In genomic region chr10:89206402-89207180, GRCh38 we compare ENCODE assay signal across 8 cellular contexts. TPM values are rescaled to one million over a fixed set of nuclear protein-coding genes. Genes with fewer than 3 reads are reported as not detected.
DNase-seq lines count a peak whose midpoint lies in the region; ATAC-seq, FAIRE-seq and TF ChIP-seq lines count a peak whose summit lies in the region.

No MANE protein-coding gene starts in this region.

- ATAC-seq in HG03439 (IDR thresholded peaks at IDR 0.05; ENCODE audit: unreplicated experiment) (peak; percentile 39), GM18870 (IDR thresholded peaks at IDR 0.05; ENCODE audit: unreplicated experiment) (no peak)

- H3K27me3 Mint-ChIP-seq in activated T-cell treated with anti-CD3 and anti-CD28 coated beads, Interleukin-2, amount 50 U/mL, for 24 hours: peaks cover 32% of the 10 kb centered on the region
- H3K27me3 Mint-ChIP-seq in osteocyte (ENCODE audit: unreplicated experiment): peaks cover 28% of the 10 kb centered on the region

- peak; percentile 56 for DNase-seq in activated T-cell treated with anti-CD3 and anti-CD28 coated beads, Interleukin-2, amount 50 U/mL, for 24 hours
- DNase-seq in foreskin melanocyte (peak; percentile 29), osteocyte (ENCODE audit: extremely low spot score, unreplicated experiment) (peak; percentile 85), GM19239 (ENCODE audit: insufficient read length, low spot score) (no peak), dermis blood vessel endothelial cell (no peak)

- no peak overlapping the region for H3K27ac ChIP-seq in BLaER1

- no peaks in the 10 kb centered on the region for H3K9me3 Mint-ChIP-seq in activated T-cell treated with anti-CD3 and anti-CD28 coated beads, Interleukin-2, amount 50 U/mL, for 24 hours
- no peaks in the 10 kb centered on the region for H3K9me3 Mint-ChIP-seq in osteocyte (ENCODE audit: unreplicated experiment)

- no peak overlapping the region for H3K9ac ChIP-seq in BLaER1

- H3K27me3 ChIP-seq in BLaER1: peaks cover 45% of the 10 kb centered on the region

- H3K36me3 ChIP-seq in BLaER1: no peaks in the 10 kb centered on the region

- peaks cover 16% of the 10 kb centered on the region for H3K4me1 Mint-ChIP-seq in activated T-cell treated with anti-CD3 and anti-CD28 coated beads, Interleukin-2, amount 50 U/mL, for 24 hours (ENCODE audit: low read depth)
- peaks cover 21% of the 10 kb centered on the region for H3K4me1 Mint-ChIP-seq in osteocyte (ENCODE audit: unreplicated experiment)

- no peaks in the 10 kb centered on the region for H3K9me3 ChIP-seq in BLaER1

- H3K36me3 Mint-ChIP-seq in activated T-cell treated with anti-CD3 and anti-CD28 coated beads, Interleukin-2, amount 50 U/mL, for 24 hours (ENCODE audit: low read depth): no peaks in the 10 kb centered on the region
- no peaks in the 10 kb centered on the region for H3K36me3 Mint-ChIP-seq in osteocyte (ENCODE audit: unreplicated experiment)

- peak overlapping the region; percentile 64 for H3K4me3 ChIP-seq in BLaER1

- no peak for TF ChIP-seq CTCF in osteocyte (IDR thresholded peaks at IDR 0.05)

- H3K27ac Mint-ChIP-seq in activated T-cell treated with anti-CD3 and anti-CD28 coated beads, Interleukin-2, amount 50 U/mL, for 24 hours: peak overlapping the region; percentile 58
- H3K27ac Mint-ChIP-seq in osteocyte (ENCODE audit: unreplicated experiment): no peak overlapping the region

- peak overlapping the region; percentile 70 for H3K4me3 Mint-ChIP-seq in activated T-cell treated with anti-CD3 and anti-CD28 coated beads, Interleukin-2, amount 50 U/mL, for 24 hours
- H3K4me3 Mint-ChIP-seq in osteocyte (ENCODE audit: unreplicated experiment): peak overlapping the region; percentile 72

- peaks cover 43% of the 10 kb centered on the region for H3K4me1 ChIP-seq in BLaER1

- peaks cover 23% of the 10 kb centered on the region for H4K20me1 ChIP-seq in BLaER1

- peak overlapping the region; percentile 97 for H3K4me2 ChIP-seq in BLaER1

- no peak for FAIRE-seq in GM19239 (lab: Jason Lieb, UNC)

RNA-seq across cellular contexts. Expression of gene CH25H, which starts 0.5 kb away (rescaled TPM):
- total RNA-seq in osteocyte (not detected in 2 replicates), dermis blood vessel endothelial cell (3.1 and 3.8 TPM in 2 replicates)

RNA-seq across cellular contexts. Expression of gene LIPA, which starts 45.0 kb away (rescaled TPM):
- total RNA-seq in osteocyte (36.9 and 42.2 TPM in 2 replicates), dermis blood vessel endothelial cell (86.2 and 101 TPM in 2 replicates)

Comparison
In these comparisons a context has a peak if more than half of its experiments do, and no peak if none do; other contexts are left out.
1. DNase-seq: peak in activated T-cell treated with anti-CD3 and anti-CD28 coated beads, Interleukin-2, amount 50 U/mL, for 24 hours (single experiment), foreskin melanocyte (single experiment) and osteocyte (single experiment); none in GM19239 (single experiment) and dermis blood vessel endothelial cell (single experiment).